Comparison of ENCODE assay signal across 31 cellular contexts in the genomic region with DNA sequence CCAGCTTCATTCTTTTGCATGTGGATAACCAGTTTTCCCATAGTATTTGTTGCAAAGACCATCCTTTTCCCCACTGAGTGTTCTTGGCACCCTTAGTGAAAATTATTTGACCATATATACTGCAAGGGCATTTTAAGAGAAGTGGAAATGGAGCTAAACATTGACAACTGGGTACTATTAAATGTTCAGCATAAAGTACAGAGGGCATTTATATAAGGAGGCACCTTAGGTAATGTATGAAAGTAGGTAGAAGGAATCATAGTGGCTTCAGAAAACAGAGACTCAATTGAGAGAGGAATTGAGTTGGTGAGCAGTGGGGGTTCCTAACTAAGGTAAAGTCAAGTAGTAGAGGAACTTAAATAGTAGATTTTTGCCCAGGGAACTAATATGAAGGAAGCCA. TPM values are rescaled to one million over a fixed set of nuclear protein-coding genes. Genes with fewer than 3 reads are reported as not detected.
DNase-seq lines count a peak whose midpoint lies in the region; ATAC-seq and TF ChIP-seq lines count a peak whose summit lies in the region.
"Had no signal": no experiment of that assay in that cellular context is flagged by ENCODE, and none has a peak within 500 bp of the region (broad histone marks: within the 10 kb centered on the region; RNA-seq: fewer than 3 reads in every experiment).

No MANE protein-coding gene starts in this region.

- H3K4me3 ChIP-seq in mucosa of descending colon, result no peak overlapping the region
- H3K4me3 ChIP-seq: A549; BLaER1; BLaER1 treated with 17β-estradiol and CSF1 and Interleukin-3, amounts not matched to agents 10 nM and 100 nM had no signal

- TF ChIP-seq CTCF in mucosa of descending colon (IDR thresholded peaks at IDR 0.05), result no peak

- ATAC-seq in left colon (peak; percentile 80), mucosa of descending colon (peak; percentile 60)
- ATAC-seq: A549; CD8-positive, alpha-beta T cell had no signal

- no peaks in the 10 kb centered on the region for H3K9me3 ChIP-seq in mucosa of descending colon
- H3K9me3 ChIP-seq: A549, BE2C, Caco-2 had no signal

- intact Hi-C loops in left colon (cut with DNase I, micrococcal nuclease) (no loop called here), mucosa of descending colon (cut with DNase I, micrococcal nuclease) (no loop called here)

- H3K36me3 ChIP-seq in mucosa of descending colon (ENCODE audit: low read depth), result no peaks in the 10 kb centered on the region
- H3K36me3 ChIP-seq: BE2C; BLaER1; BLaER1 treated with 17β-estradiol and CSF1 and Interleukin-3, amounts not matched to agents 10 nM and 100 nM had no signal

- no peaks in the 10 kb centered on the region for H3K4me1 ChIP-seq in mucosa of descending colon (ENCODE audit: low read depth)
- H3K4me1 ChIP-seq: A549; BE2C; BLaER1; BLaER1 treated with 17β-estradiol and CSF1 and Interleukin-3, amounts not matched to agents 10 nM and 100 nM; Caco-2 had no signal

- DNase-seq in left colon (no peak), mucosa of descending colon (no peak), OCI-M1 (lab: John Stamatoyannopoulos, UW) (no peak), NCI-H1417 treated with DMSO at 0.1 percent for 48 hours (lab: John Stamatoyannopoulos, UW) (no peak)
- DNase-seq: 8988T; ACHN; AML-193; BE2C; C1 segment of cervical spinal cord; Caco-2; Calu3; CD4-positive, alpha-beta memory T cell; CD4-positive, alpha-beta T cell; CD4-positive, CD25-positive, alpha-beta regulatory T cell; CD8-positive, alpha-beta memory T cell; CD8-positive, alpha-beta T cell; COR-L47; DMS 273 treated with DMSO at 0.1 percent for 48 hours; DMS153; DMS53; DMS79; DMS79 treated with DMSO at 0.1 percent for 48 hours; DND-41; EL had no signal

RNA-seq across cellular contexts. Expression of a gene that starts 34.5 kb away (rescaled TPM):
- total RNA-seq in left colon (not detected), mucosa of descending colon (not detected)
- total RNA-seq: A172; A673; B cell; CD4-positive, alpha-beta memory T cell; CD4-positive, alpha-beta T cell; CD4-positive, CD25-positive, alpha-beta regulatory T cell; CD8-positive, alpha-beta memory T cell; CD8-positive, alpha-beta T cell; Daoy had no signal
